ENCODE assay signal across 1 cellular context in the genomic region with DNA sequence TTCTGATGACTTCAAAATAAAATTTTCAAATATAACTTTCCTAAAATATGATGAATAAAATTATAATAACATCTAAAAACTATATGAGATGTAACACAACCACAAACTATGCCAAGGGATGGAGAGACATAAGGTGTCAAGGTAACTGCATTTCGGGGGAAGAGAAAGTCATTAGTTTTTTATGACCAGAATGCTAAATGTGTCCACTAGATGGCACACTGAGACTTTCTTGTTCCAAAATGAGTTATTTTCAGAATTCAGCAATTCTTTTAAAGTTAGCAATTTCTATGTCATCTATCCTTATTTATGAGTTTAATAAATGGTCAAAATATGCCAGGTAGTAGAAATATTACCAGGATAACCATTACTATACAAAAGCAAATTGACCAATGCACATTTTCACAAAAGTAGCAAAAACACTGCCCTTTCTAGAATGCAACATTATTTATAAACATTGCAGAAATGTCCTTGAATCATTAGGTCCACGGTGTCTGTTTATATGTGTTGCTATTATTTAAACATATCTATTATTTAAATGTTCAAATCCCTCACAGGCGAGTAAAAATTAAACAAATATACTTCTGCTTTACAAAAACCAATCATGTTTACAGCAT.
TF ChIP-seq lines count a peak whose summit lies in the region.

No MANE protein-coding gene starts in this region.

TF ChIP-seq in GM12878, 131 proteins besides CTCF, POLR2A, EP300 and RAD21 (continued from another document):
- TF ChIP-seq, protein P1, sequence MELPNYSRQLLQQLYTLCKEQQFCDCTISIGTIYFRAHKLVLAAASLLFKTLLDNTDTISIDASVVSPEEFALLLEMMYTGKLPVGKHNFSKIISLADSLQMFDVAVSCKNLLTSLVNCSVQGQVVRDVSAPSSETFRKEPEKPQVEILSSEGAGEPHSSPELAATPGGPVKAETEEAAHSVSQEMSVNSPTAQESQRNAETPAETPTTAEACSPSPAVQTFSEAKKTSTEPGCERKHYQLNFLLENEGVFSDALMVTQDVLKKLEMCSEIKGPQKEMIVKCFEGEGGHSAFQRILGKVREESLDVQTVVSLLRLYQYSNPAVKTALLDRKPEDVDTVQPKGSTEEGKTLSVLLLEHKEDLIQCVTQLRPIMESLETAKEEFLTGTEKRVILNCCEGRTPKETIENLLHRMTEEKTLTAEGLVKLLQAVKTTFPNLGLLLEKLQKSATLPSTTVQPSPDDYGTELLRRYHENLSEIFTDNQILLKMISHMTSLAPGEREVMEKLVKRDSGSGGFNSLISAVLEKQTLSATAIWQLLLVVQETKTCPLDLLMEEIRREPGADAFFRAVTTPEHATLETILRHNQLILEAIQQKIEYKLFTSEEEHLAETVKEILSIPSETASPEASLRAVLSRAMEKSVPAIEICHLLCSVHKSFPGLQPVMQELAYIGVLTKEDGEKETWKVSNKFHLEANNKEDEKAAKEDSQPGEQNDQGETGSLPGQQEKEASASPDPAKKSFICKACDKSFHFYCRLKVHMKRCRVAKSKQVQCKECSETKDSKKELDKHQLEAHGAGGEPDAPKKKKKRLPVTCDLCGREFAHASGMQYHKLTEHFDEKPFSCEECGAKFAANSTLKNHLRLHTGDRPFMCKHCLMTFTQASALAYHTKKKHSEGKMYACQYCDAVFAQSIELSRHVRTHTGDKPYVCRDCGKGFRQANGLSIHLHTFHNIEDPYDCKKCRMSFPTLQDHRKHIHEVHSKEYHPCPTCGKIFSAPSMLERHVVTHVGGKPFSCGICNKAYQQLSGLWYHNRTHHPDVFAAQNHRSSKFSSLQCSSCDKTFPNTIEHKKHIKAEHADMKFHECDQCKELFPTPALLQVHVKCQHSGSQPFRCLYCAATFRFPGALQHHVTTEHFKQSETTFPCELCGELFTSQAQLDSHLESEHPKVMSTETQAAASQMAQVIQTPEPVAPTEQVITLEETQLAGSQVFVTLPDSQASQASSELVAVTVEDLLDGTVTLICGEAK (IDR thresholded peaks at IDR 0.05; ENCODE audit: borderline replicate concordance), result no peak
- TF ChIP-seq HCFC1 (IDR thresholded peaks at IDR 0.05; ENCODE audit: low read length), result no peak
- no peak for TF ChIP-seq KDM1A (IDR thresholded peaks at IDR 0.05; ENCODE audit: borderline replicate concordance)
- no peak for TF ChIP-seq HDAC6 (IDR thresholded peaks at IDR 0.05; ENCODE audit: unreplicated experiment)
- TF ChIP-seq, protein P2, sequence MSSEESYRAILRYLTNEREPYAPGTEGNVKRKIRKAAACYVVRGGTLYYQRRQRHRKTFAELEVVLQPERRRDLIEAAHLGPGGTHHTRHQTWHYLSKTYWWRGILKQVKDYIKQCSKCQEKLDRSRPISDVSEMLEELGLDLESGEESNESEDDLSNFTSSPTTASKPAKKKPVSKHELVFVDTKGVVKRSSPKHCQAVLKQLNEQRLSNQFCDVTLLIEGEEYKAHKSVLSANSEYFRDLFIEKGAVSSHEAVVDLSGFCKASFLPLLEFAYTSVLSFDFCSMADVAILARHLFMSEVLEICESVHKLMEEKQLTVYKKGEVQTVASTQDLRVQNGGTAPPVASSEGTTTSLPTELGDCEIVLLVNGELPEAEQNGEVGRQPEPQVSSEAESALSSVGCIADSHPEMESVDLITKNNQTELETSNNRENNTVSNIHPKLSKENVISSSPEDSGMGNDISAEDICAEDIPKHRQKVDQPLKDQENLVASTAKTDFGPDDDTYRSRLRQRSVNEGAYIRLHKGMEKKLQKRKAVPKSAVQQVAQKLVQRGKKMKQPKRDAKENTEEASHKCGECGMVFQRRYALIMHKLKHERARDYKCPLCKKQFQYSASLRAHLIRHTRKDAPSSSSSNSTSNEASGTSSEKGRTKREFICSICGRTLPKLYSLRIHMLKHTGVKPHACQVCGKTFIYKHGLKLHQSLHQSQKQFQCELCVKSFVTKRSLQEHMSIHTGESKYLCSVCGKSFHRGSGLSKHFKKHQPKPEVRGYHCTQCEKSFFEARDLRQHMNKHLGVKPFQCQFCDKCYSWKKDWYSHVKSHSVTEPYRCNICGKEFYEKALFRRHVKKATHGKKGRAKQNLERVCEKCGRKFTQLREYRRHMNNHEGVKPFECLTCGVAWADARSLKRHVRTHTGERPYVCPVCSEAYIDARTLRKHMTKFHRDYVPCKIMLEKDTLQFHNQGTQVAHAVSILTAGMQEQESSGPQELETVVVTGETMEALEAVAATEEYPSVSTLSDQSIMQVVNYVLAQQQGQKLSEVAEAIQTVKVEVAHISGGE (CRISPR knock-in tag; IDR thresholded peaks at IDR 0.05), result no peak
- TF ChIP-seq, protein P3, sequence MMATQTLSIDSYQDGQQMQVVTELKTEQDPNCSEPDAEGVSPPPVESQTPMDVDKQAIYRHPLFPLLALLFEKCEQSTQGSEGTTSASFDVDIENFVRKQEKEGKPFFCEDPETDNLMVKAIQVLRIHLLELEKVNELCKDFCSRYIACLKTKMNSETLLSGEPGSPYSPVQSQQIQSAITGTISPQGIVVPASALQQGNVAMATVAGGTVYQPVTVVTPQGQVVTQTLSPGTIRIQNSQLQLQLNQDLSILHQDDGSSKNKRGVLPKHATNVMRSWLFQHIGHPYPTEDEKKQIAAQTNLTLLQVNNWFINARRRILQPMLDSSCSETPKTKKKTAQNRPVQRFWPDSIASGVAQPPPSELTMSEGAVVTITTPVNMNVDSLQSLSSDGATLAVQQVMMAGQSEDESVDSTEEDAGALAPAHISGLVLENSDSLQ (IDR thresholded peaks at IDR 0.05), result no peak
- no peak for TF ChIP-seq IRF4 (IDR thresholded peaks at IDR 0.05; ENCODE audit: low read depth, low read length)
